ENCODE assay signal across 16 cellular contexts in genomic region chr6:11616200-11616611, GRCh38.
DNase-seq lines count a peak whose midpoint lies in the region; ATAC-seq and TF ChIP-seq lines count a peak whose summit lies in the region.
"Had no signal": no experiment of that assay in that cellular context is flagged by ENCODE, and none has a peak within 500 bp of the region (broad histone marks: within the 10 kb centered on the region; RNA-seq: fewer than 3 reads in every experiment).

No MANE protein-coding gene starts in this region.

- H3K4me3 ChIP-seq in SJSA1 (no peak overlapping the region), fibroblast of mammary gland (ENCODE audit: control insufficient read depth, low read depth, low read length) (no peak overlapping the region), retinal pigment epithelial cell (ENCODE audit: low read length) (no peak overlapping the region), thyroid gland (replicated peaks in 1 of 3) (no peak overlapping the region)
- H3K4me3 ChIP-seq: lung, SK-N-MC had no signal

- H3K9me3 ChIP-seq in SJSA1 (replicated peaks) (no peaks in the 10 kb centered on the region), thyroid gland (no peaks in the 10 kb centered on the region)

- H3K27me3 ChIP-seq in SJSA1 (replicated peaks) = no peaks in the 10 kb centered on the region
- no peaks in the 10 kb centered on the region for H3K27me3 ChIP-seq in thyroid gland

- H3K4me1 ChIP-seq in SJSA1 (replicated peaks) (peaks cover 51% of the 10 kb centered on the region), thyroid gland (peaks cover 2 to 4% of the 10 kb centered on the region in 2 donors)

- H3K27ac ChIP-seq in SJSA1 (peak overlapping the region; percentile 99), thyroid gland (no peak overlapping the region)
- H3K27ac ChIP-seq: SK-N-MC had no signal

- no peak for TF ChIP-seq POLR2A in thyroid gland (IDR thresholded peaks at IDR 0.05)

- ATAC-seq in HG02970 (IDR thresholded peaks at IDR 0.05; ENCODE audit: low FRiP score, unreplicated experiment) (no peak), GM19397 (IDR thresholded peaks at IDR 0.05; ENCODE audit: unreplicated experiment) (no peak)

- no peak for TF ChIP-seq CTCF in fibroblast of mammary gland (conservative IDR thresholded peaks at IDR 0.05; ENCODE audit: control insufficient read depth, insufficient read depth, low read depth, low read length)
- TF ChIP-seq CTCF in retinal pigment epithelial cell (conservative IDR thresholded peaks at IDR 0.05; ENCODE audit: low read depth, low read length) = no peak
- no peak for TF ChIP-seq CTCF in thyroid gland (IDR thresholded peaks at IDR 0.05)

- H3K36me3 ChIP-seq in SJSA1 (peaks cover 4% of the 10 kb centered on the region; the same call in 1 of the 2 replicates), thyroid gland (no peaks in the 10 kb centered on the region)

- intact Hi-C loops in thyroid gland (cut with DNase I) = no loop called here

- peak; percentile 70 for DNase-seq in GM03348 (ENCODE audit: low spot score)
- DNase-seq in SJSA1 (ENCODE audit: low read depth in 1 of 2, low spot score in 2 of 2) = peak; percentile 94 to 96
- DNase-seq in fibroblast of mammary gland (ENCODE audit: low read depth) = peak; percentile 87
- DNase-seq in retinal pigment epithelial cell (ENCODE audit: low read depth) = peak; percentile 58
- DNase-seq in thyroid gland = no peak
- no peak for DNase-seq in UCSD-AML1 (lab: John Stamatoyannopoulos, UW; ENCODE audit: unreplicated experiment)
- DNase-seq: activated CD4-positive, alpha-beta T cell treated with anti-CD3 and anti-CD28 coated beads for 4 hours; activated effector memory CD4-positive, alpha-beta T cell treated with Interleukin-2 at 50 U/mL for 16 hours; head of caudate nucleus; MV-4-11; NCI-H524; retina had no signal

- WGBS in thyroid gland, 2 donors = 75 to 81% methylated on average over 2 to 5 of the region's 5 CpGs

Comparison
In these comparisons a context has a peak if more than half of its experiments do, and no peak if none do; other contexts are left out.
1. DNase-seq: peak in GM03348 (single experiment), SJSA1 (2 of 2), fibroblast of mammary gland (single experiment) and retinal pigment epithelial cell (single experiment); none in thyroid gland (0 of 2) and UCSD-AML1 (single experiment).